10 cellular contexts compared by ENCODE assay signal in the genomic region with DNA sequence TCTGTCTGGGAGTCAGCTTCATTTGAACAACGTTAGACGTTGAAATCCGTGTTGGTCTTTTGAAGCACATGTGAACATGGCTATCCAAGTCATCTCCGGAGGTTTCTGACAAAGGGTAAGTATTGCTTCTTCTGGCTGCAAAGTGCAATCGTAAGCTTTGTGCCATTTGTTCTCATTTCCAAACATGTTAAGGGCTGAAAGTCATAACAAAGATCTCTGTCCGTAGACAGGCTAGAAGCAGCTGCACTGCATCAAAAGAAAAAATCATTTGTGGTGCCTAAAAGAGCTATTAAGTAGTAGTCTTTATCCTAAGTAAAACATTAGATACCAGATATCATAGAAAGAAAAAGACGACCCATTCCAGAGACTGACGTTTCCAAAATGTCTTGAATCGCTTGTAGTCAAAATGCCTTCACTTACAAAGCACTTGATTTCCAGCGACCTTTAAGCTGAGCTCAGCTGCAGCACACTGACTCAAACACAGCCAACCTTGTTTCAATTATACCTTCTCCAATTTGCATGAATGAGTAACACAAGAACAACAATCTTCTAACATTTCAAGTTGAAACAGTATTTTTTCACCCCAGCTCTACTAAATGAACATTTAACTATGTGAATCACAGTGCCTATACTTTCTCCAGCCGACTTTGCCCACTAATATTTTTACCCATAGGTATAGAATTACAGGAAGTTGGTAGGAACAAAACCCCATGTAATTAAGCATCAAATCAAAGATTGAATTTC.
DNase-seq lines count a peak whose midpoint lies in the region; ATAC-seq, FAIRE-seq and TF ChIP-seq lines count a peak whose summit lies in the region.
"Had no signal": no experiment of that assay in that cellular context is flagged by ENCODE, and none has a peak within 500 bp of the region (broad histone marks: within the 10 kb centered on the region; RNA-seq: fewer than 3 reads in every experiment).

No MANE protein-coding gene starts in this region.

- CTCF ChIA-PET in activated naive CD4-positive, alpha-beta T cell treated with anti-CD3 and anti-CD28 coated beads for 36 hours (lab: Charles Lee), result interaction anchor here (0.6 to 1.6 kb wide), 3 partner anchors 21 to 334 kb away, joined by 3 to 4 read pairs (median 3); no protein-coding TSS in a partner anchor

- H3K4me1 ChIP-seq in gastrocnemius medialis, result peaks cover 0 to 8% of the 10 kb centered on the region in 2 donors
- H3K4me1 ChIP-seq: colonic mucosa had no signal

- no peaks in the 10 kb centered on the region for H3K9me3 ChIP-seq in SK-N-MC (ENCODE audit: low read depth, low read length)
- no peaks in the 10 kb centered on the region for H3K9me3 ChIP-seq in gastrocnemius medialis
- H3K9me3 ChIP-seq: colonic mucosa had no signal

- H3K4me3 ChIP-seq in SK-N-MC (peak overlapping the region; percentile 26), gastrocnemius medialis (peak overlapping the region; percentile 60 to 68 (median 64))
- H3K4me3 ChIP-seq: colonic mucosa had no signal

- in situ Hi-C loops in gastrocnemius medialis (cut with MboI; ENCODE audit: low sequenced_read_pairs in 4 of 4), result loop anchor here in 2 of 4 donors (25.0 kb wide), 1 partner anchor 280 kb away; no protein-coding TSS in a partner anchor

- peaks cover 4% of the 10 kb centered on the region for H3K4me1 Mint-ChIP-seq in activated naive CD4-positive, alpha-beta T cell treated with anti-CD3 and anti-CD28 coated beads for 36 hours (ENCODE audit: low read depth)

- H3K27me3 ChIP-seq in gastrocnemius medialis, result no peaks in the 10 kb centered on the region
- H3K27me3 ChIP-seq: colonic mucosa had no signal

- no peaks in the 10 kb centered on the region for H3K36me3 ChIP-seq in SK-N-MC (ENCODE audit: insufficient read depth, low read length)
- H3K36me3 ChIP-seq in gastrocnemius medialis, result no peaks in the 10 kb centered on the region
- H3K36me3 ChIP-seq: colonic mucosa had no signal

- H3K9ac ChIP-seq in SK-N-MC (ENCODE audit: insufficient read length), result no peak overlapping the region

- no peak for TF ChIP-seq POLR2A in GM12892 (IDR thresholded peaks at IDR 0.05; ENCODE audit: low read depth, low read length)
- TF ChIP-seq POLR2A in gastrocnemius medialis (IDR thresholded peaks at IDR 0.05), result peak; percentile 52 to 86

- no peaks in the 10 kb centered on the region for H3K27me3 Mint-ChIP-seq in activated naive CD4-positive, alpha-beta T cell treated with anti-CD3 and anti-CD28 coated beads for 36 hours (ENCODE audit: low read depth)

- peak in 1 of 5 experiments; percentile 10 for TF ChIP-seq CTCF in gastrocnemius medialis (IDR thresholded peaks at IDR 0.05 in 4 of 5, conservative IDR thresholded peaks at IDR 0.05 in 1 of 5)

- FAIRE-seq in GM12892 (lab: Jason Lieb, UNC), result peak; percentile 5

- H3K4me3 Mint-ChIP-seq in activated naive CD4-positive, alpha-beta T cell treated with anti-CD3 and anti-CD28 coated beads for 36 hours, result no peak overlapping the region

- intact Hi-C loops in gastrocnemius medialis (cut with DNase I; ENCODE audit: low total_unique reads), result loop anchor here (1.0 to 10.0 kb wide), 4 partner anchors 53 to 325 kb away; a partner anchor contains a TSS
- intact Hi-C loops in activated naive CD4-positive, alpha-beta T cell treated with anti-CD3 and anti-CD28 coated beads for 36 hours (cut with micrococcal nuclease), result no loop called here

- H3K36me3 Mint-ChIP-seq in activated naive CD4-positive, alpha-beta T cell treated with anti-CD3 and anti-CD28 coated beads for 36 hours (ENCODE audit: low read depth), result peaks cover 1% of the 10 kb centered on the region

- peak; percentile 47 to 50 for ATAC-seq in gastrocnemius medialis
- no peak for ATAC-seq in HG03196 (IDR thresholded peaks at IDR 0.05; ENCODE audit: unreplicated experiment)

- DNase-seq in GM12892 (ENCODE audit: insufficient read length) (no peak), SK-N-MC (ENCODE audit: low read depth, low spot score) (no peak), fibroblast of the conjunctiva (ENCODE audit: low read depth) (peak; percentile 76), gastrocnemius medialis (no peak), SHP77 (lab: John Stamatoyannopoulos, UW) (no peak), SK-N-DZ (ENCODE audit: low spot score) (no peak)
- no peak for DNase-seq in activated naive CD4-positive, alpha-beta T cell treated with anti-CD3 and anti-CD28 coated beads for 36 hours
- DNase-seq: colonic mucosa, GF-D8 had no signal

- H3K27ac Mint-ChIP-seq in activated naive CD4-positive, alpha-beta T cell treated with anti-CD3 and anti-CD28 coated beads for 36 hours, result no peak overlapping the region

- H3K27ac ChIP-seq in SK-N-MC (peak overlapping the region; percentile 60), gastrocnemius medialis (peak overlapping the region; percentile 84 to 94 (median 88))
- H3K27ac ChIP-seq: colonic mucosa had no signal

- H3K9me3 Mint-ChIP-seq in activated naive CD4-positive, alpha-beta T cell treated with anti-CD3 and anti-CD28 coated beads for 36 hours, result no peaks in the 10 kb centered on the region
